In the genomic region with DNA sequence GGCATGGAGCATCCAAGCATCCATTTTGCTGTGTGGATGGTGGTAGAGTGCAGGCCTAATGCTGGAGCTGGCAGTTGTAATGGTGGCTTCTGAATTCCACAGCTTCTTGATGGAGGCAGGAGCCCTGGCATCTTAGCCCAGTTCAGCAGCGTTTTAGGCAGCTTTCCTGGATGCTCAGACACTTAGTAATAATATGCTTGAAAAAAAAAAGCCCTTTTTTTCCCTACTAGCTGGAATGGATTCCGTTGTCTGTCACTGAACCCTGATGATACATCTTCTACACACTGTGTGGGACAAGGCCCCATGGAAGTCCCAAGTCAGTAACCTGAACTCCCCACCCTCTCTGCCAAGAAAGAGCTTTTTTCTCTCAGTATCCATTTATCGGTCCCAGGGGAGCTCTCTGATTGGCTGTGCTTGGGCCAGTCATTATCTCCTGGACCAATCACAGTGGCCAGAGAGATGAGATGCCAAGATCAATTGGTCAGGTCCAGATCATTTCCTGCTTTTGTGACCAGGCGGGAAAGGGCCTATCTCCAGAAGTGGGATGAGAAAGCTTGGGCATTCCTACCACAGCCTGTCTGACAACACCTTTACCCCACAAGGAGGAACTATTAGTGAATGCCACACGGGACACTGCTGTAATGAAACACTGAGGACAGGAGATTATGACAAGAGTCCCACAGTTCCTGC, we compare ENCODE assay signal across 20 cellular contexts. TPM values are rescaled to one million over a fixed set of nuclear protein-coding genes. Genes with fewer than 3 reads are reported as not detected.
DNase-seq lines count a peak whose midpoint lies in the region; ATAC-seq and TF ChIP-seq lines count a peak whose summit lies in the region.
"Had no signal": no experiment of that assay in that cellular context is flagged by ENCODE, and none has a peak within 500 bp of the region (broad histone marks: within the 10 kb centered on the region; RNA-seq: fewer than 3 reads in every experiment).

No MANE protein-coding gene starts in this region.

- H3K27me3 Mint-ChIP-seq in activated CD4-positive, alpha-beta T cell treated with anti-CD3 and anti-CD28 coated beads, Interleukin-2, amount 10 ng/mL, durations not matched to agents 7 days and 5 days: no peaks in the 10 kb centered on the region
- no peaks in the 10 kb centered on the region for H3K27me3 Mint-ChIP-seq in T-helper 17 cell
- no peaks in the 10 kb centered on the region for H3K27me3 Mint-ChIP-seq in progenitor cell of endocrine pancreas
- H3K27me3 Mint-ChIP-seq: B cell; CD4-positive, CD25-positive, alpha-beta regulatory T cell had no signal

- H3K9me3 ChIP-seq in T-helper 17 cell (ENCODE audit: control insufficient read depth, low read length, poor library complexity, severe bottlenecking) (no peaks in the 10 kb centered on the region), esophagus squamous epithelium (peaks cover 4 to 19% (median 12%) of the 10 kb centered on the region in 3 donors)
- H3K9me3 ChIP-seq: SK-N-SH had no signal

- H3K9me3 Mint-ChIP-seq in activated CD4-positive, alpha-beta T cell treated with anti-CD3 and anti-CD28 coated beads, Interleukin-2, amount 10 ng/mL, durations not matched to agents 7 days and 5 days: peaks cover 4% of the 10 kb centered on the region
- H3K9me3 Mint-ChIP-seq in progenitor cell of endocrine pancreas (ENCODE audit: low read depth): peaks cover 3% of the 10 kb centered on the region

- no peak for DNase-seq in activated CD4-positive, alpha-beta T cell treated with anti-CD3 and anti-CD28 coated beads, Interleukin-2, amount 10 ng/mL, durations not matched to agents 7 days and 5 days
- DNase-seq in activated CD4-positive, alpha-beta T cell treated with anti-CD3 and anti-CD28 coated beads, Interleukin-2, amount 50 U/mL, for 1 hour: no peak
- DNase-seq in T-helper 17 cell: no peak
- DNase-seq in fibroblast of mammary gland (ENCODE audit: low read depth): peak; percentile 18
- DNase-seq in progenitor cell of endocrine pancreas (ENCODE audit: low spot score, unreplicated experiment): no peak
- no peak for DNase-seq in esophagus squamous epithelium (lab: John Stamatoyannopoulos, UW)
- DNase-seq: CD4-positive, CD25-positive, alpha-beta regulatory T cell; COR-L47; DMS153; MV-4-11; NCI-H1417; NCI-H187 treated with DMSO at 0.1 percent for 48 hours; NCI-H446; NCI-H69; NK-92 treated with Interleukin-12 subunit alpha and Interleukin-12 subunit beta, amount 100 ng/mL, for 24 hours; SHP77; SK-N-SH had no signal

- H3K27me3 ChIP-seq in esophagus squamous epithelium: no peaks in the 10 kb centered on the region

- no peak overlapping the region for H3K4me3 Mint-ChIP-seq in activated CD4-positive, alpha-beta T cell treated with anti-CD3 and anti-CD28 coated beads, Interleukin-2, amount 10 ng/mL, durations not matched to agents 7 days and 5 days
- no peak overlapping the region for H3K4me3 Mint-ChIP-seq in T-helper 17 cell
- H3K4me3 Mint-ChIP-seq in progenitor cell of endocrine pancreas (ENCODE audit: low read depth): no peak overlapping the region
- H3K4me3 Mint-ChIP-seq: B cell; CD4-positive, CD25-positive, alpha-beta regulatory T cell had no signal

- CTCF ChIA-PET in activated CD4-positive, alpha-beta T cell treated with anti-CD3 and anti-CD28 coated beads, Interleukin-2, amount 10 ng/mL, durations not matched to agents 7 days and 5 days (lab: Charles Lee): interaction anchor here (0.6 kb wide), 2 partner anchors 12 to 18 kb away, joined by 3 read pairs; no protein-coding TSS in a partner anchor

- H3K27ac Mint-ChIP-seq in activated CD4-positive, alpha-beta T cell treated with anti-CD3 and anti-CD28 coated beads, Interleukin-2, amount 10 ng/mL, durations not matched to agents 7 days and 5 days: peak overlapping the region; percentile 55
- H3K27ac Mint-ChIP-seq in T-helper 17 cell (peak overlapping the region; percentile 39), progenitor cell of endocrine pancreas (peak overlapping the region; percentile 84)
- H3K27ac Mint-ChIP-seq: B cell; CD4-positive, CD25-positive, alpha-beta regulatory T cell had no signal

- POLR2A ChIA-PET in activated CD4-positive, alpha-beta T cell treated with anti-CD3 and anti-CD28 coated beads, Interleukin-2, amount 10 ng/mL, durations not matched to agents 7 days and 5 days (lab: Charles Lee): no interaction called here

- TF ChIP-seq POLR2A in esophagus squamous epithelium (IDR thresholded peaks at IDR 0.05): no peak

- H3K4me1 Mint-ChIP-seq in activated CD4-positive, alpha-beta T cell treated with anti-CD3 and anti-CD28 coated beads, Interleukin-2, amount 10 ng/mL, durations not matched to agents 7 days and 5 days: peaks cover 2% of the 10 kb centered on the region
- H3K4me1 Mint-ChIP-seq in T-helper 17 cell: no peaks in the 10 kb centered on the region
- no peaks in the 10 kb centered on the region for H3K4me1 Mint-ChIP-seq in progenitor cell of endocrine pancreas (ENCODE audit: low read depth)

- TF ChIP-seq CTCF in fibroblast of mammary gland (conservative IDR thresholded peaks at IDR 0.05; ENCODE audit: control insufficient read depth, insufficient read depth, low read depth, low read length) (no peak), progenitor cell of endocrine pancreas (IDR thresholded peaks at IDR 0.05; ENCODE audit: unreplicated experiment) (no peak), esophagus squamous epithelium (IDR thresholded peaks at IDR 0.05) (no peak)

- H3K36me3 Mint-ChIP-seq in activated CD4-positive, alpha-beta T cell treated with anti-CD3 and anti-CD28 coated beads, Interleukin-2, amount 10 ng/mL, durations not matched to agents 7 days and 5 days (ENCODE audit: low read depth): peaks cover 60% of the 10 kb centered on the region
- H3K36me3 Mint-ChIP-seq in T-helper 17 cell (ENCODE audit: low read depth): peaks cover 7% of the 10 kb centered on the region
- peaks cover 18% of the 10 kb centered on the region for H3K36me3 Mint-ChIP-seq in progenitor cell of endocrine pancreas (ENCODE audit: insufficient read depth)

- H3K4me3 ChIP-seq in fibroblast of mammary gland (ENCODE audit: control insufficient read depth, low read depth, low read length): no peak overlapping the region
- no peak overlapping the region for H3K4me3 ChIP-seq in esophagus squamous epithelium

- intact Hi-C loops in esophagus squamous epithelium (cut with DNase I): loop anchor here (5.0 kb wide), 1 partner anchor 148 kb away; no protein-coding TSS in a partner anchor

- WGBS in esophagus squamous epithelium, 2 donors: 79 to 98% methylated on average over 2 to 4 of the region's 5 CpGs

- H3K27ac ChIP-seq in esophagus squamous epithelium: no peak overlapping the region

- ATAC-seq in T-helper 17 cell: no peak
- ATAC-seq in GM19035 (IDR thresholded peaks at IDR 0.05; ENCODE audit: unreplicated experiment): no peak
- no peak for ATAC-seq in GM18517 (IDR thresholded peaks at IDR 0.05; ENCODE audit: unreplicated experiment)

- H3K4me1 ChIP-seq in esophagus squamous epithelium: peaks cover 0 to 15% (median 4%) of the 10 kb centered on the region in 3 donors

- peaks cover 0 to 26% (median 6%) of the 10 kb centered on the region in 3 donors for H3K36me3 ChIP-seq in esophagus squamous epithelium

RNA-seq across cellular contexts. Expression of gene MCM5, which starts 34.3 kb away (rescaled TPM):
- 100 to 1,000 TPM; 208 to 233 TPM for total RNA-seq in activated CD4-positive, alpha-beta T cell treated with anti-CD3 and anti-CD28 coated beads, Interleukin-2, amount 10 ng/mL, durations not matched to agents 7 days and 5 days
- total RNA-seq in T-helper 17 cell (10 to 100 TPM; 22.6 to 32.6 TPM), progenitor cell of endocrine pancreas (84.8 and 92.8 TPM in 2 replicates), esophagus squamous epithelium (10 to 100 TPM; 23.1 to 48.1 (median 34.6) TPM)

RNA-seq across cellular contexts. Expression of gene HMOX1, which starts 53.3 kb away (rescaled TPM):
- total RNA-seq in activated CD4-positive, alpha-beta T cell treated with anti-CD3 and anti-CD28 coated beads, Interleukin-2, amount 10 ng/mL, durations not matched to agents 7 days and 5 days: under 1 TPM; 0.31 to 0.32 TPM
- total RNA-seq in T-helper 17 cell: 1 to 10 TPM; 1.1 to 3.0 TPM
- 4.3 and 6.4 TPM in 2 replicates for total RNA-seq in progenitor cell of endocrine pancreas
- total RNA-seq in esophagus squamous epithelium: 10 to 100 TPM; 13.0 to 39.0 (median 18.3) TPM
- total RNA-seq: CD4-positive, CD25-positive, alpha-beta regulatory T cell had no signal
